Comparison of ENCODE assay signal across 1 cellular context in the genomic region with DNA sequence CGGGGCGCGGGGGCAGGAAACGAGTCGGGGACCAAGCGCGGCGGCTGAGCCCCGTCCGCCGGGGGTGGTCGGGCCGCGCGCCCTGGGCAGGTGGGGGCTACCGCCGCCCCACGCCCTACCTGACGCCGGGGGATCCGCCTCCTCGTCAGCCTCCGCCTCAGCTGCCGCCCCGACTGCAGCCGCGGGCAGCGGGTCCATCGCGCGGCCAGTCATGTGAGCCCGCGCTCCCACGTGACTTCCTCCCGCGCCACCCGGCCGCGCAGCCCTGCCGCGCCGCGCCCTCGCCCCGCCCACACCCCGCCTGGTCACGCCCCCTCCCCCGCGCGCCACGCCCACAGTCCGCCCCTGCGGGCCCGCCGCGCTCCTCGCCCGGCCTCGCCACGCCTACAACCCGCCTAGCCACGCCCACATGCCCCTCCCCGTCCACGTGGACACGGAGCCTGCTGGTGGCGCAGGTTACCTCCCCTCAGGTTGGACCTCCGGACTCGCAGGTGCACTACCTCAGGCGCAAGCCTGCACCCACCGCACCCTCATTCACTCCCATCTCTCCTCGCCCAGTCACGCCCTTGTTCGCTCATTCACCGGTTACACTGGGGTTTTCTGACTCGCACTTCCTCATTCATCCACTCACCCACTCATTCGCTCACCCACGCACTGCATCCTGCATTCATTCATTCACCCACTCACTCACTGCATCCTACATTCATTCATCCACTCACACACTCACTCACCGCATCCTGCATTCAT.
TF ChIP-seq lines count a peak whose summit lies in the region.

A gene with protein sequence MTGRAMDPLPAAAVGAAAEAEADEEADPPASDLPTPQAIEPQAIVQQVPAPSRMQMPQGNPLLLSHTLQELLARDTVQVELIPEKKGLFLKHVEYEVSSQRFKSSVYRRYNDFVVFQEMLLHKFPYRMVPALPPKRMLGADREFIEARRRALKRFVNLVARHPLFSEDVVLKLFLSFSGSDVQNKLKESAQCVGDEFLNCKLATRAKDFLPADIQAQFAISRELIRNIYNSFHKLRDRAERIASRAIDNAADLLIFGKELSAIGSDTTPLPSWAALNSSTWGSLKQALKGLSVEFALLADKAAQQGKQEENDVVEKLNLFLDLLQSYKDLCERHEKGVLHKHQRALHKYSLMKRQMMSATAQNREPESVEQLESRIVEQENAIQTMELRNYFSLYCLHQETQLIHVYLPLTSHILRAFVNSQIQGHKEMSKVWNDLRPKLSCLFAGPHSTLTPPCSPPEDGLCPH (minus strand): TSS at position 233 of the 747 bp plus-strand sequence. CDS start 20 bp downstream, at position 213.

TF ChIP-seq in HepG2, 621 proteins besides CTCF, POLR2A, EP300 and RAD21 (continued from another document and continues in another):
- TF ChIP-seq, protein P1, sequence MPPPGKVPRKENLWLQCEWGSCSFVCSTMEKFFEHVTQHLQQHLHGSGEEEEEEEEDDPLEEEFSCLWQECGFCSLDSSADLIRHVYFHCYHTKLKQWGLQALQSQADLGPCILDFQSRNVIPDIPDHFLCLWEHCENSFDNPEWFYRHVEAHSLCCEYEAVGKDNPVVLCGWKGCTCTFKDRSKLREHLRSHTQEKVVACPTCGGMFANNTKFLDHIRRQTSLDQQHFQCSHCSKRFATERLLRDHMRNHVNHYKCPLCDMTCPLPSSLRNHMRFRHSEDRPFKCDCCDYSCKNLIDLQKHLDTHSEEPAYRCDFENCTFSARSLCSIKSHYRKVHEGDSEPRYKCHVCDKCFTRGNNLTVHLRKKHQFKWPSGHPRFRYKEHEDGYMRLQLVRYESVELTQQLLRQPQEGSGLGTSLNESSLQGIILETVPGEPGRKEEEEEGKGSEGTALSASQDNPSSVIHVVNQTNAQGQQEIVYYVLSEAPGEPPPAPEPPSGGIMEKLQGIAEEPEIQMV (CRISPR knock-in tag; IDR thresholded peaks at IDR 0.05; ENCODE audit: low read depth) = no peak
- TF ChIP-seq ZNF44 (CRISPR knock-in tag; IDR thresholded peaks at IDR 0.05) (no peak), FOXC1 (CRISPR knock-in tag; IDR thresholded peaks at IDR 0.05; ENCODE audit: borderline replicate concordance) (no peak), GABPB1 (CRISPR knock-in tag; IDR thresholded peaks at IDR 0.05) (peak; percentile 80), ATM (IDR thresholded peaks at IDR 0.05; ENCODE audit: borderline replicate concordance) (no peak), ZNF776 (CRISPR knock-in tag; IDR thresholded peaks at IDR 0.05) (no peak; the same call in 1 of the 2 replicates), KLF6 (CRISPR knock-in tag; IDR thresholded peaks at IDR 0.05) (no peak), HES4 (CRISPR knock-in tag; IDR thresholded peaks at IDR 0.05; ENCODE audit: borderline replicate concordance) (peak; percentile 68), SIX4 (CRISPR knock-in tag; IDR thresholded peaks at IDR 0.05) (no peak), ZSCAN25 (CRISPR knock-in tag; IDR thresholded peaks at IDR 0.05) (no peak), ATF7 (IDR thresholded peaks at IDR 0.05) (no peak), ATF7 (CRISPR knock-in tag; IDR thresholded peaks at IDR 0.05) (no peak), ZNF292 (CRISPR knock-in tag; IDR thresholded peaks at IDR 0.05; ENCODE audit: borderline replicate concordance, low read depth) (no peak), TBX2 (CRISPR knock-in tag; IDR thresholded peaks at IDR 0.05; ENCODE audit: borderline replicate concordance) (peak; percentile 26; the same call in 1 of the 2 replicates), THAP11 (CRISPR knock-in tag; IDR thresholded peaks at IDR 0.05) (peak; percentile 13; the same call in 1 of the 2 replicates), PAF1 (CRISPR knock-in tag; IDR thresholded peaks at IDR 0.05) (no peak), GATAD1 (CRISPR knock-in tag; IDR thresholded peaks at IDR 0.05) (peak; percentile 43; the same call in 1 of the 2 replicates), ZNF207 (IDR thresholded peaks at IDR 0.05; ENCODE audit: borderline replicate concordance) (no peak), ZFP82 (CRISPR knock-in tag; IDR thresholded peaks at IDR 0.05; ENCODE audit: borderline replicate concordance) (no peak), XRCC5 (optimal IDR thresholded peaks at IDR 0.05; ENCODE audit: low read length) (peak; percentile 39), SRSF1 (optimal IDR thresholded peaks at IDR 0.05; ENCODE audit: low read depth, low read length) (no peak), SPEN (CRISPR knock-in tag; IDR thresholded peaks at IDR 0.05; ENCODE audit: low read depth) (peak; percentile 43; the same call in 1 of the 2 replicates), HNRNPLL (IDR thresholded peaks at IDR 0.05; ENCODE audit: low read depth, low read length, poor library complexity, severe bottlenecking) (peak; percentile 45), ZNF547 (CRISPR knock-in tag; IDR thresholded peaks at IDR 0.05) (no peak; the same call in 1 of the 2 replicates), PPARG (CRISPR knock-in tag; conservative IDR thresholded peaks at IDR 0.05) (no peak), RBAK (CRISPR knock-in tag; IDR thresholded peaks at IDR 0.05) (no peak), ZSCAN21 (CRISPR knock-in tag; IDR thresholded peaks at IDR 0.05; ENCODE audit: borderline replicate concordance) (no peak; the same call in 1 of the 2 replicates), NCOA1 (CRISPR knock-in tag; IDR thresholded peaks at IDR 0.05) (no peak), BRD4 (CRISPR knock-in tag; IDR thresholded peaks at IDR 0.05) (no peak), ZNF614 (CRISPR knock-in tag; IDR thresholded peaks at IDR 0.05; ENCODE audit: borderline replicate concordance) (no peak)
- TF ChIP-seq, protein P2, sequence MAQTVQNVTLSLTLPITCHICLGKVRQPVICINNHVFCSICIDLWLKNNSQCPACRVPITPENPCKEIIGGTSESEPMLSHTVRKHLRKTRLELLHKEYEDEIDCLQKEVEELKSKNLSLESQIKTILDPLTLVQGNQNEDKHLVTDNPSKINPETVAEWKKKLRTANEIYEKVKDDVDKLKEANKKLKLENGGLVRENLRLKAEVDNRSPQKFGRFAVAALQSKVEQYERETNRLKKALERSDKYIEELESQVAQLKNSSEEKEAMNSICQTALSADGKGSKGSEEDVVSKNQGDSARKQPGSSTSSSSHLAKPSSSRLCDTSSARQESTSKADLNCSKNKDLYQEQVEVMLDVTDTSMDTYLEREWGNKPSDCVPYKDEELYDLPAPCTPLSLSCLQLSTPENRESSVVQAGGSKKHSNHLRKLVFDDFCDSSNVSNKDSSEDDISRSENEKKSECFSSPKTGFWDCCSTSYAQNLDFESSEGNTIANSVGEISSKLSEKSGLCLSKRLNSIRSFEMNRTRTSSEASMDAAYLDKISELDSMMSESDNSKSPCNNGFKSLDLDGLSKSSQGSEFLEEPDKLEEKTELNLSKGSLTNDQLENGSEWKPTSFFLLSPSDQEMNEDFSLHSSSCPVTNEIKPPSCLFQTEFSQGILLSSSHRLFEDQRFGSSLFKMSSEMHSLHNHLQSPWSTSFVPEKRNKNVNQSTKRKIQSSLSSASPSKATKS (CRISPR knock-in tag; IDR thresholded peaks at IDR 0.05) = no peak
- TF ChIP-seq, protein P3, sequence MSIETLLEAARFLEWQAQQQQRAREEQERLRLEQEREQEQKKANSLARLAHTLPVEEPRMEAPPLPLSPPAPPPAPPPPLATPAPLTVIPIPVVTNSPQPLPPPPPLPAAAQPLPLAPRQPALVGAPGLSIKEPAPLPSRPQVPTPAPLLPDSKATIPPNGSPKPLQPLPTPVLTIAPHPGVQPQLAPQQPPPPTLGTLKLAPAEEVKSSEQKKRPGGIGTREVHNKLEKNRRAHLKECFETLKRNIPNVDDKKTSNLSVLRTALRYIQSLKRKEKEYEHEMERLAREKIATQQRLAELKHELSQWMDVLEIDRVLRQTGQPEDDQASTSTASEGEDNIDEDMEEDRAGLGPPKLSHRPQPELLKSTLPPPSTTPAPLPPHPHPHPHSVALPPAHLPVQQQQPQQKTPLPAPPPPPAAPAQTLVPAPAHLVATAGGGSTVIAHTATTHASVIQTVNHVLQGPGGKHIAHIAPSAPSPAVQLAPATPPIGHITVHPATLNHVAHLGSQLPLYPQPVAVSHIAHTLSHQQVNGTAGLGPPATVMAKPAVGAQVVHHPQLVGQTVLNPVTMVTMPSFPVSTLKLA (IDR thresholded peaks at IDR 0.05) = peak; percentile 87
- TF ChIP-seq, protein P4, sequence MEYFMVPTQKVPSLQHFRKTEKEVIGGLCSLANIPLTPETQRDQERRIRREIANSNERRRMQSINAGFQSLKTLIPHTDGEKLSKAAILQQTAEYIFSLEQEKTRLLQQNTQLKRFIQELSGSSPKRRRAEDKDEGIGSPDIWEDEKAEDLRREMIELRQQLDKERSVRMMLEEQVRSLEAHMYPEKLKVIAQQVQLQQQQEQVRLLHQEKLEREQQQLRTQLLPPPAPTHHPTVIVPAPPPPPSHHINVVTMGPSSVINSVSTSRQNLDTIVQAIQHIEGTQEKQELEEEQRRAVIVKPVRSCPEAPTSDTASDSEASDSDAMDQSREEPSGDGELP (IDR thresholded peaks at IDR 0.05; ENCODE audit: borderline replicate concordance, low read depth) = peak; percentile 44; the same call in 1 of the 2 replicates
- TF ChIP-seq, protein P5, sequence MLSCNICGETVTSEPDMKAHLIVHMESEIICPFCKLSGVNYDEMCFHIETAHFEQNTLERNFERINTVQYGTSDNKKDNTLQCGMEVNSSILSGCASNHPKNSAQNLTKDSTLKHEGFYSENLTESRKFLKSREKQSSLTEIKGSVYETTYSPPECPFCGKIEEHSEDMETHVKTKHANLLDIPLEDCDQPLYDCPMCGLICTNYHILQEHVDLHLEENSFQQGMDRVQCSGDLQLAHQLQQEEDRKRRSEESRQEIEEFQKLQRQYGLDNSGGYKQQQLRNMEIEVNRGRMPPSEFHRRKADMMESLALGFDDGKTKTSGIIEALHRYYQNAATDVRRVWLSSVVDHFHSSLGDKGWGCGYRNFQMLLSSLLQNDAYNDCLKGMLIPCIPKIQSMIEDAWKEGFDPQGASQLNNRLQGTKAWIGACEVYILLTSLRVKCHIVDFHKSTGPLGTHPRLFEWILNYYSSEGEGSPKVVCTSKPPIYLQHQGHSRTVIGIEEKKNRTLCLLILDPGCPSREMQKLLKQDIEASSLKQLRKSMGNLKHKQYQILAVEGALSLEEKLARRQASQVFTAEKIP (CRISPR knock-in tag; IDR thresholded peaks at IDR 0.05; ENCODE audit: borderline replicate concordance) = no peak
- TF ChIP-seq, protein P6, sequence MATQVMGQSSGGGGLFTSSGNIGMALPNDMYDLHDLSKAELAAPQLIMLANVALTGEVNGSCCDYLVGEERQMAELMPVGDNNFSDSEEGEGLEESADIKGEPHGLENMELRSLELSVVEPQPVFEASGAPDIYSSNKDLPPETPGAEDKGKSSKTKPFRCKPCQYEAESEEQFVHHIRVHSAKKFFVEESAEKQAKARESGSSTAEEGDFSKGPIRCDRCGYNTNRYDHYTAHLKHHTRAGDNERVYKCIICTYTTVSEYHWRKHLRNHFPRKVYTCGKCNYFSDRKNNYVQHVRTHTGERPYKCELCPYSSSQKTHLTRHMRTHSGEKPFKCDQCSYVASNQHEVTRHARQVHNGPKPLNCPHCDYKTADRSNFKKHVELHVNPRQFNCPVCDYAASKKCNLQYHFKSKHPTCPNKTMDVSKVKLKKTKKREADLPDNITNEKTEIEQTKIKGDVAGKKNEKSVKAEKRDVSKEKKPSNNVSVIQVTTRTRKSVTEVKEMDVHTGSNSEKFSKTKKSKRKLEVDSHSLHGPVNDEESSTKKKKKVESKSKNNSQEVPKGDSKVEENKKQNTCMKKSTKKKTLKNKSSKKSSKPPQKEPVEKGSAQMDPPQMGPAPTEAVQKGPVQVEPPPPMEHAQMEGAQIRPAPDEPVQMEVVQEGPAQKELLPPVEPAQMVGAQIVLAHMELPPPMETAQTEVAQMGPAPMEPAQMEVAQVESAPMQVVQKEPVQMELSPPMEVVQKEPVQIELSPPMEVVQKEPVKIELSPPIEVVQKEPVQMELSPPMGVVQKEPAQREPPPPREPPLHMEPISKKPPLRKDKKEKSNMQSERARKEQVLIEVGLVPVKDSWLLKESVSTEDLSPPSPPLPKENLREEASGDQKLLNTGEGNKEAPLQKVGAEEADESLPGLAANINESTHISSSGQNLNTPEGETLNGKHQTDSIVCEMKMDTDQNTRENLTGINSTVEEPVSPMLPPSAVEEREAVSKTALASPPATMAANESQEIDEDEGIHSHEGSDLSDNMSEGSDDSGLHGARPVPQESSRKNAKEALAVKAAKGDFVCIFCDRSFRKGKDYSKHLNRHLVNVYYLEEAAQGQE (IDR thresholded peaks at IDR 0.05; ENCODE audit: borderline replicate concordance in 1 of 2, low read depth in 1 of 2, low read length in 2 of 2) = peak in 1 of 2 experiments; percentile 36; a peak in 1 of 4 replicates
- TF ChIP-seq, protein P7, sequence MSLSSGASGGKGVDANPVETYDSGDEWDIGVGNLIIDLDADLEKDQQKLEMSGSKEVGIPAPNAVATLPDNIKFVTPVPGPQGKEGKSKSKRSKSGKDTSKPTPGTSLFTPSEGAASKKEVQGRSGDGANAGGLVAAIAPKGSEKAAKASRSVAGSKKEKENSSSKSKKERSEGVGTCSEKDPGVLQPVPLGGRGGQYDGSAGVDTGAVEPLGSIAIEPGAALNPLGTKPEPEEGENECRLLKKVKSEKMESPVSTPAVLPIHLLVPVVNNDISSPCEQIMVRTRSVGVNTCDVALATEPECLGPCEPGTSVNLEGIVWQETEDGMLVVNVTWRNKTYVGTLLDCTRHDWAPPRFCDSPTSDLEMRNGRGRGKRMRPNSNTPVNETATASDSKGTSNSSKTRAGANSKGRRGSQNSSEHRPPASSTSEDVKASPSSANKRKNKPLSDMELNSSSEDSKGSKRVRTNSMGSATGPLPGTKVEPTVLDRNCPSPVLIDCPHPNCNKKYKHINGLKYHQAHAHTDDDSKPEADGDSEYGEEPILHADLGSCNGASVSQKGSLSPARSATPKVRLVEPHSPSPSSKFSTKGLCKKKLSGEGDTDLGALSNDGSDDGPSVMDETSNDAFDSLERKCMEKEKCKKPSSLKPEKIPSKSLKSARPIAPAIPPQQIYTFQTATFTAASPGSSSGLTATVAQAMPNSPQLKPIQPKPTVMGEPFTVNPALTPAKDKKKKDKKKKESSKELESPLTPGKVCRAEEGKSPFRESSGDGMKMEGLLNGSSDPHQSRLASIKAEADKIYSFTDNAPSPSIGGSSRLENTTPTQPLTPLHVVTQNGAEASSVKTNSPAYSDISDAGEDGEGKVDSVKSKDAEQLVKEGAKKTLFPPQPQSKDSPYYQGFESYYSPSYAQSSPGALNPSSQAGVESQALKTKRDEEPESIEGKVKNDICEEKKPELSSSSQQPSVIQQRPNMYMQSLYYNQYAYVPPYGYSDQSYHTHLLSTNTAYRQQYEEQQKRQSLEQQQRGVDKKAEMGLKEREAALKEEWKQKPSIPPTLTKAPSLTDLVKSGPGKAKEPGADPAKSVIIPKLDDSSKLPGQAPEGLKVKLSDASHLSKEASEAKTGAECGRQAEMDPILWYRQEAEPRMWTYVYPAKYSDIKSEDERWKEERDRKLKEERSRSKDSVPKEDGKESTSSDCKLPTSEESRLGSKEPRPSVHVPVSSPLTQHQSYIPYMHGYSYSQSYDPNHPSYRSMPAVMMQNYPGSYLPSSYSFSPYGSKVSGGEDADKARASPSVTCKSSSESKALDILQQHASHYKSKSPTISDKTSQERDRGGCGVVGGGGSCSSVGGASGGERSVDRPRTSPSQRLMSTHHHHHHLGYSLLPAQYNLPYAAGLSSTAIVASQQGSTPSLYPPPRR (CRISPR knock-in tag; IDR thresholded peaks at IDR 0.05; ENCODE audit: borderline replicate concordance) = no peak
- TF ChIP-seq, protein P8, sequence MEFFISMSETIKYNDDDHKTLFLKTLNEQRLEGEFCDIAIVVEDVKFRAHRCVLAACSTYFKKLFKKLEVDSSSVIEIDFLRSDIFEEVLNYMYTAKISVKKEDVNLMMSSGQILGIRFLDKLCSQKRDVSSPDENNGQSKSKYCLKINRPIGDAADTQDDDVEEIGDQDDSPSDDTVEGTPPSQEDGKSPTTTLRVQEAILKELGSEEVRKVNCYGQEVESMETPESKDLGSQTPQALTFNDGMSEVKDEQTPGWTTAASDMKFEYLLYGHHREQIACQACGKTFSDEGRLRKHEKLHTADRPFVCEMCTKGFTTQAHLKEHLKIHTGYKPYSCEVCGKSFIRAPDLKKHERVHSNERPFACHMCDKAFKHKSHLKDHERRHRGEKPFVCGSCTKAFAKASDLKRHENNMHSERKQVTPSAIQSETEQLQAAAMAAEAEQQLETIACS (CRISPR knock-in tag; IDR thresholded peaks at IDR 0.05) = no peak
